Comparison of ENCODE assay signal across 21 cellular contexts in the genomic region with DNA sequence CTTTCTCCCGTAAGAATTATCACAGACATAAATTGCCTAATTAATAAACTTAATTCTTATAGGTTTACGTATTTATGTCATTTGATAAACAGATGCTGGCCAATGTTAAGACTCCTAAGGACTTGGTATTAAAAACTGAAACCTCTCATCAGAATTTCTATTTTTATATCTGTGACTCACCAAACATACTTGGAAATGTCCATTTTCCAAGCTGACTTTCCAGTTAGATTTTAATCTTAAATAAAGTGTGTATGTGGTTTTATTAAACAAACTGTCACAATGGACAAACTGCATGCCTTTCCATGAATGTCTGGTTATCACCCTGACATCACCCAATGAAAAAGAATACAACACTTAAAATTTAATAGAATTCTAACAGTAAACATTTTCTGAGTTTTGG. TPM values are rescaled to one million over a fixed set of nuclear protein-coding genes. Genes with fewer than 3 reads are reported as not detected.
"Had no signal": no experiment of that assay in that cellular context is flagged by ENCODE, and none has a peak within 500 bp of the region (broad histone marks: within the 10 kb centered on the region; RNA-seq: fewer than 3 reads in every experiment).

No MANE protein-coding gene starts in this region.

- H3K9me3 ChIP-seq: left lung, pancreas had no signal

- ATAC-seq: activated CD8-positive, alpha-beta T cell treated with anti-CD3 and anti-CD28 coated beads, Interleukin-2, amount 10 ng/mL, durations not matched to agents 7 days and 5 days; activated naive CD8-positive, alpha-beta T cell treated with anti-CD3 and anti-CD28 coated beads, Interleukin-2, amount 50 U/mL, for 24 hours; left lung; pancreas; stimulated activated naive B cell treated with anti-CD40 and anti-IgM and Interleukin-4, amounts not matched to agents 10 μg/mL and 1 μg/mL and 100 μg/mL, for 72 hours; T-helper 17 cell; WTC11 had no signal

- H3K4me3 Mint-ChIP-seq: activated CD8-positive, alpha-beta T cell treated with anti-CD3 and anti-CD28 coated beads, Interleukin-2, amount 10 ng/mL, durations not matched to agents 7 days and 5 days; activated naive CD8-positive, alpha-beta T cell treated with anti-CD3 and anti-CD28 coated beads, Interleukin-2, amount 50 U/mL, for 24 hours; neural crest cell; stimulated activated naive B cell treated with anti-CD40 and anti-IgM and Interleukin-4, amounts not matched to agents 10 μg/mL and 1 μg/mL and 100 μg/mL, for 72 hours; T-helper 17 cell; WTC11 had no signal

- H3K27me3 ChIP-seq: left lung, pancreas, spleen had no signal

- H3K27ac Mint-ChIP-seq: activated CD8-positive, alpha-beta T cell treated with anti-CD3 and anti-CD28 coated beads, Interleukin-2, amount 10 ng/mL, durations not matched to agents 7 days and 5 days; activated naive CD8-positive, alpha-beta T cell treated with anti-CD3 and anti-CD28 coated beads, Interleukin-2, amount 50 U/mL, for 24 hours; stimulated activated naive B cell treated with anti-CD40 and anti-IgM and Interleukin-4, amounts not matched to agents 10 μg/mL and 1 μg/mL and 100 μg/mL, for 72 hours; T-helper 17 cell; WTC11 had no signal

- H3K4me3 ChIP-seq: left lung, pancreas, spleen had no signal

- H3K27ac ChIP-seq: epithelial cell of prostate, left lung, pancreas, spleen had no signal

- DNase-seq: activated CD4-positive, alpha-beta T cell treated with anti-CD3 and anti-CD28 coated beads for 48 hours; activated CD8-positive, alpha-beta memory T cell treated with anti-CD3 and anti-CD28 coated beads, Interleukin-2, amount 50 U/mL, for 48 hours; activated CD8-positive, alpha-beta T cell treated with anti-CD3 and anti-CD28 coated beads, Interleukin-2, amount 10 ng/mL, durations not matched to agents 7 days and 5 days; activated naive CD4-positive, alpha-beta T cell; activated naive CD8-positive, alpha-beta T cell treated with anti-CD3 and anti-CD28 coated beads, Interleukin-2, amount 50 U/mL, for 24 hours; caudate nucleus; cortex of kidney; effector memory CD4-positive, alpha-beta T cell; foreskin fibroblast; head of caudate nucleus; left lung; mesendoderm; pancreas; spleen; stimulated activated CD4-positive, alpha-beta T cell treated with anti-CD3 and anti-CD28 coated beads, Interleukin-1b, Interleukin-23, amount 100 ng/mL, for 48 hours; stimulated activated naive B cell treated with anti-CD40 and anti-IgM and Interleukin-4, amounts not matched to agents 10 μg/mL and 1 μg/mL and 100 μg/mL, for 72 hours; T-helper 17 cell had no signal

- H3K27me3 Mint-ChIP-seq: activated naive CD8-positive, alpha-beta T cell treated with anti-CD3 and anti-CD28 coated beads, Interleukin-2, amount 50 U/mL, for 24 hours; stimulated activated naive B cell treated with anti-CD40 and anti-IgM and Interleukin-4, amounts not matched to agents 10 μg/mL and 1 μg/mL and 100 μg/mL, for 72 hours; T-helper 17 cell had no signal

- H3K4me1 Mint-ChIP-seq: activated naive CD8-positive, alpha-beta T cell treated with anti-CD3 and anti-CD28 coated beads, Interleukin-2, amount 50 U/mL, for 24 hours; neural crest cell; WTC11 had no signal

- H3K4me1 ChIP-seq: left lung, pancreas, spleen had no signal

RNA-seq across cellular contexts. Expression of gene COL23A1, which starts 12.6 kb away (rescaled TPM):
- total RNA-seq: T-helper 17 cell had no signal
- polyA plus RNA-seq: keratinocyte had no signal
